1 cellular context compared by ENCODE assay signal in the genomic region with DNA sequence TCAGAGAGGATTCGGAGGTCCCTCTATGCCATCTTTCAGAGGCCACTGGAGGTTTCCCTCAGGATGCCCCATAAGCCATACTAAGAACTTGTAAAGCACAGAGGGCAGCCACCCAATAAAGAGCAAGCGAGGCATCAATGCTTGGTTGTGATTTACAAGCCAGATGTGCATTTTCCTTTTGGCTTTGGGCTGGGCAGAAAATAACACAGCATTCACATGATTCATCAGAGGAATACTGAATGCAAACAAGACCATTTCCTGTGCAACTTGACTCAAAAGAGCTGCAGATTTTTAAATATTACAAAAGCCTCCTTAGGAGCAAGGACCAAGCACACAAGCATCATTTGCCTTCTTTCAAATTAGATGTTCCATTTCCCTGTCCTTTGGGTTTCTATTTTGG.
TF ChIP-seq lines count a peak whose summit lies in the region.

No MANE protein-coding gene starts in this region.

TF ChIP-seq in IMR-90, 13 proteins besides CTCF, POLR2A, EP300 and RAD21 (continued from another document):
- TF ChIP-seq, protein P1, sequence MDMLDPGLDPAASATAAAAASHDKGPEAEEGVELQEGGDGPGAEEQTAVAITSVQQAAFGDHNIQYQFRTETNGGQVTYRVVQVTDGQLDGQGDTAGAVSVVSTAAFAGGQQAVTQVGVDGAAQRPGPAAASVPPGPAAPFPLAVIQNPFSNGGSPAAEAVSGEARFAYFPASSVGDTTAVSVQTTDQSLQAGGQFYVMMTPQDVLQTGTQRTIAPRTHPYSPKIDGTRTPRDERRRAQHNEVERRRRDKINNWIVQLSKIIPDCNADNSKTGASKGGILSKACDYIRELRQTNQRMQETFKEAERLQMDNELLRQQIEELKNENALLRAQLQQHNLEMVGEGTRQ (IDR thresholded peaks at IDR 0.05; ENCODE audit: low read depth, low read length): no peak
TF ChIP-seq in IMR-90: peak in this region for 0.
